Comparison of ENCODE assay signal across 16 cellular contexts in genomic region chr1:4068076-4068475, GRCh38.
A peak's percentile ranks its signal among the peaks of the same experiment; 100 is the strongest.
DNase-seq lines count a peak whose midpoint lies in the region; ATAC-seq, FAIRE-seq and TF ChIP-seq lines count a peak whose summit lies in the region.
"Had no signal": no experiment of that assay in that cellular context is flagged by ENCODE, and none has a peak within 500 bp of the region (broad histone marks: within the 10 kb centered on the region; RNA-seq: fewer than 3 reads in every experiment).

No MANE protein-coding gene starts in this region.

- in situ Hi-C loops in HepG2 (cut with HindIII; ENCODE audit: extremely low pct_ligation_motif_present, low pct_unique_long_range_greater_than_20kb), result loop anchor here (25.0 kb wide), 1 partner anchor 156 kb away; the partner anchor contains the start of gene C1orf174

- H3K4me3 ChIP-seq in H1 (ENCODE audit: extremely low read depth in 1 of 4, insufficient read depth in 2 of 4, low read depth in 3 of 4, low read length in 4 of 4), result no peak overlapping the region
- no peak overlapping the region for H3K4me3 ChIP-seq in HepG2 (replicated peaks in 1 of 3; ENCODE audit: insufficient read depth in 1 of 3, low read depth in 2 of 3, low read length in 3 of 3)
- H3K4me3 ChIP-seq in sigmoid colon, result no peak overlapping the region
- H3K4me3 ChIP-seq: GM23248 had no signal

- H2BK12ac ChIP-seq in H1 (ENCODE audit: low read depth, low read length), result peak overlapping the region; percentile 94; the same call in 1 of the 2 replicates

- peak overlapping the region; percentile 44 for H4K91ac ChIP-seq in H1 (replicated peaks; ENCODE audit: insufficient read length, low read length)

- no peak overlapping the region for H3K56ac ChIP-seq in H1 (replicated peaks; ENCODE audit: insufficient read length, low read depth, low read length)

- H4K8ac ChIP-seq in H1 (ENCODE audit: extremely low read depth, insufficient read depth, low read length), result no peak overlapping the region

- no peaks in the 10 kb centered on the region for H3K36me3 ChIP-seq in H1 (ENCODE audit: control insufficient read depth in 2 of 4, insufficient read depth in 4 of 4, low read length in 3 of 4)
- H3K36me3 ChIP-seq in HepG2 (replicated peaks in 1 of 2; ENCODE audit: control insufficient read depth in 1 of 2, insufficient read depth in 2 of 2, low read length in 2 of 2), result no peaks in the 10 kb centered on the region
- no peaks in the 10 kb centered on the region for H3K36me3 ChIP-seq in sigmoid colon

- H3K4me1 ChIP-seq in H1 (replicated peaks in 1 of 4; ENCODE audit: control insufficient read depth in 3 of 4, insufficient read depth in 4 of 4, low read length in 3 of 4) (peaks cover 4 to 31% (median 13%) of the 10 kb centered on the region in 4 experiments), HepG2 (ENCODE audit: insufficient read depth, low read length) (no peaks in the 10 kb centered on the region), sigmoid colon (no peaks in the 10 kb centered on the region)

- 0 out of 2 replicates have a peak overlapping the region, but pooled peaks have one; percentile 32 for H3K18ac ChIP-seq in H1 (ENCODE audit: extremely low read depth, low read length)

- no peak overlapping the region for H3K14ac ChIP-seq in H1 (ENCODE audit: insufficient read length)

- no peaks in the 10 kb centered on the region for H3K79me2 ChIP-seq in H1 (ENCODE audit: control insufficient read depth in 1 of 2, insufficient read depth in 2 of 2, low read length in 2 of 2)
- no peaks in the 10 kb centered on the region for H3K79me2 ChIP-seq in HepG2 (ENCODE audit: insufficient read depth, low read length)

- H3K27me3 ChIP-seq in H1 (replicated peaks in 1 of 4; ENCODE audit: control insufficient read depth in 3 of 4, extremely low read depth in 1 of 4, insufficient read depth in 3 of 4, low read length in 3 of 4) (peaks cover 0 to 4% (median under 1%) of the 10 kb centered on the region in 4 experiments; a peak in 3 of 7 replicates), HepG2 (ENCODE audit: control insufficient read depth in 1 of 2, insufficient read depth in 2 of 2, low read length in 2 of 2) (peaks cover 2 to 12% of the 10 kb centered on the region in 2 experiments; a peak in 4 of 5 replicates), sigmoid colon (peaks cover 0 to 24% (median 0%) of the 10 kb centered on the region in 3 donors)

- peaks cover 23% of the 10 kb centered on the region; the same call in 1 of the 2 replicates for H3K23me2 ChIP-seq in H1 (ENCODE audit: low read depth, low read length)

- ATAC-seq in HepG2, result no peak
- ATAC-seq in HG03432 (IDR thresholded peaks at IDR 0.05; ENCODE audit: unreplicated experiment), result no peak
- ATAC-seq: HCT116 had no signal

- POLR2A ChIA-PET in H1 (lab: Charles Lee; ENCODE audit: partially characterized antibody), result no interaction called here
- POLR2A ChIA-PET in HepG2 (lab: Yijun Ruan, JAX), result no interaction called here

- peak overlapping the region; percentile 65; the same call in 1 of the 2 replicates for H2AK5ac ChIP-seq in H1 (ENCODE audit: low read depth, low read length)

- H3K9me3 ChIP-seq in H1 (ENCODE audit: insufficient read depth in 2 of 2, low read depth in 1 of 2, low read length in 1 of 2) (0 out of 4 replicates have a peak, but pooled peaks cover 0 to 12% of the 10 kb centered on the region in 2 experiments), HepG2 (ENCODE audit: low read length) (peaks cover 22% of the 10 kb centered on the region), sigmoid colon (no peaks in the 10 kb centered on the region)

- DNase-seq in H1 (ENCODE audit: low read depth in 1 of 2, low spot score in 2 of 2), result no peak
- DNase-seq in HepG2 (ENCODE audit: low spot score), result no peak
- peak; percentile 58 for DNase-seq in sigmoid colon
- DNase-seq in HPDE6-E6E7 (ENCODE audit: extremely low spot score), result no peak
- DNase-seq in activated gamma-delta T cell (lab: John Stamatoyannopoulos, UW), result no peak
- DNase-seq: C1 segment of cervical spinal cord; Calu3; CD4-positive, alpha-beta memory T cell; DMS53; DMS79 treated with DMSO at 0.1 percent for 48 hours; GF-D8; GM23248; H9 had no signal

- H3K27ac ChIP-seq in H1 (ENCODE audit: low read depth, low read length) (no peak overlapping the region), HepG2 (ENCODE audit: extremely low read length, insufficient read depth, low read length) (no peak overlapping the region), sigmoid colon (no peak overlapping the region)
- H3K27ac ChIP-seq: GM23248 had no signal

- H3K4ac ChIP-seq in H1 (replicated peaks; ENCODE audit: insufficient read length, low read depth, low read length), result no peak overlapping the region

- H2AFZ ChIP-seq in H1 (ENCODE audit: low read length) (no peak overlapping the region), HepG2 (ENCODE audit: low read length) (no peak overlapping the region)
- H2AFZ ChIP-seq: GM23248 had no signal

- TF ChIP-seq CTCF in H1 (IDR thresholded peaks at IDR 0.05; ENCODE audit: control extremely low read depth in 1 of 3, insufficient read depth in 1 of 3, low read depth in 1 of 3, low read length in 3 of 3), result no peak
- no peak for TF ChIP-seq CTCF in HepG2 (CRISPR knock-in tag; IDR thresholded peaks at IDR 0.05)
- TF ChIP-seq CTCF in sigmoid colon (IDR thresholded peaks at IDR 0.05), result no peak

- CTCF ChIA-PET in H1 (lab: Charles Lee; ENCODE audit: partially characterized antibody) (interaction anchor here (1.4 kb wide), 1 partner anchor 13 kb away, joined by 3 read pairs; no protein-coding TSS in a partner anchor), HepG2 (lab: Yijun Ruan, JAX; ENCODE audit: low intra/inter-chr PET ratio, low total read pairs) (no interaction called here)

- H4K5ac ChIP-seq in H1 (ENCODE audit: insufficient read length, low read depth, low read length), result no peak overlapping the region

- H3K9ac ChIP-seq in H1 (replicated peaks in 1 of 4; ENCODE audit: extremely low read depth in 1 of 4, low read depth in 3 of 4, low read length in 3 of 4) (no peak overlapping the region), HepG2 (ENCODE audit: insufficient read depth, low read depth, low read length) (no peak overlapping the region)
- H3K9ac ChIP-seq: GM23248 had no signal

- TF ChIP-seq EP300 in H1 (IDR thresholded peaks at IDR 0.05; ENCODE audit: borderline replicate concordance in 1 of 2, low read depth in 2 of 2, low read length in 2 of 2) (no peak), HepG2 (IDR thresholded peaks at IDR 0.05; ENCODE audit: low read depth in 2 of 2, low read length in 2 of 2) (no peak), HepG2 (CRISPR knock-in tag; IDR thresholded peaks at IDR 0.05; ENCODE audit: borderline replicate concordance) (no peak), sigmoid colon (IDR thresholded peaks at IDR 0.05) (no peak)

- no peaks in the 10 kb centered on the region for H3K79me1 ChIP-seq in H1 (ENCODE audit: low read depth, low read length)

- H3K23ac ChIP-seq in H1 (ENCODE audit: insufficient read length), result no peak overlapping the region

- peak overlapping the region; percentile 9 for H2BK15ac ChIP-seq in H1 (ENCODE audit: low read length)

- TF ChIP-seq RAD21 in H1 (IDR thresholded peaks at IDR 0.05 in 1 of 2, conservative IDR thresholded peaks at IDR 0.05 in 1 of 2; ENCODE audit: low read depth in 2 of 2, low read length in 2 of 2) (no peak), HepG2 (CRISPR knock-in tag; IDR thresholded peaks at IDR 0.05) (no peak)

- no peak for FAIRE-seq in H1 (lab: Jason Lieb, UNC)
- no peak for FAIRE-seq in HepG2 (lab: Jason Lieb, UNC)
- FAIRE-seq: GM12892 had no signal

- TF ChIP-seq POLR2A in H1 (IDR thresholded peaks at IDR 0.05; ENCODE audit: control extremely low read depth in 1 of 2, low read depth in 2 of 2, low read length in 2 of 2), result no peak
- no peak for TF ChIP-seq POLR2A in HepG2 (IDR thresholded peaks at IDR 0.05; ENCODE audit: insufficient read depth in 1 of 2, low read depth in 2 of 2, low read length in 2 of 2)
- TF ChIP-seq POLR2A in sigmoid colon (IDR thresholded peaks at IDR 0.05), result no peak

- no peak overlapping the region for H2BK120ac ChIP-seq in H1 (replicated peaks; ENCODE audit: low read depth, low read length)

- H3K4me2 ChIP-seq in H1 (ENCODE audit: insufficient read depth in 1 of 2, low read depth in 2 of 2, low read length in 2 of 2) (no peak overlapping the region), HepG2 (ENCODE audit: low read depth, low read length) (no peak overlapping the region)

- H2BK5ac ChIP-seq in H1 (ENCODE audit: low read depth, low read length), result 0 out of 2 replicates have a peak overlapping the region, but pooled peaks have one; percentile 28

- intact Hi-C loops in HepG2 (cut with micrococcal nuclease; ENCODE audit: unreplicated experiment) (no loop called here), sigmoid colon (cut with DNase I) (no loop called here)

- H2BK20ac ChIP-seq in H1 (ENCODE audit: low read length), result peak overlapping the region; percentile 67; the same call in 1 of the 2 replicates

- no TSS peak for BruUV-seq in HepG2 (replicated peaks; lab: Mats Ljungman, UMichigan)

- WGBS in H1 (ENCODE audit: extremely low coverage in 1 of 2, insufficient coverage in 1 of 2, insufficient read length in 1 of 2, insufficient replicate concordance in 2 of 2, low coverage in 1 of 2, low lambda C conversion rate in 2 of 2, missing lambda C conversion rate in 1 of 2), 2 experiments, result 79% methylated on average over 8 of the region's 8 CpGs; no CpG with 5 or more reads in 1 of the 2 experiments
- 9% methylated on average over 5 of the region's 8 CpGs for WGBS in HepG2 (ENCODE audit: low lambda C conversion rate)
- 72 to 77% methylated on average over 8 of the region's 8 CpGs for WGBS in sigmoid colon, 2 donors

- peaks cover 0 to 2% of the 10 kb centered on the region in 2 experiments for H4K20me1 ChIP-seq in H1 (replicated peaks in 1 of 2; ENCODE audit: control insufficient read depth in 1 of 2, insufficient read depth in 2 of 2, low read length in 2 of 2)
- no peaks in the 10 kb centered on the region for H4K20me1 ChIP-seq in HepG2 (ENCODE audit: insufficient read depth, low read length)

TF ChIP-seq in H1, 55 proteins besides CTCF, POLR2A, EP300 and RAD21 (continues in another document):
- TF ChIP-seq POLR2AphosphoS5 (IDR thresholded peaks at IDR 0.05; ENCODE audit: low read depth, low read length) (no peak), GTF2F1 (IDR thresholded peaks at IDR 0.05; ENCODE audit: borderline replicate concordance, low read depth, low read length) (no peak), NANOG (IDR thresholded peaks at IDR 0.05; ENCODE audit: insufficient read depth, low read depth, low read length, poor library complexity, severe bottlenecking) (no peak)

TF ChIP-seq in HepG2, 621 proteins besides CTCF, POLR2A, EP300 and RAD21:
- TF ChIP-seq NRL (CRISPR knock-in tag; IDR thresholded peaks at IDR 0.05; ENCODE audit: borderline replicate concordance), result no peak
- 0 out of 2 replicates have a peak, but pooled peaks have one; percentile 3 for TF ChIP-seq GABPA (IDR thresholded peaks at IDR 0.05; ENCODE audit: low read depth, low read length)
- no peak for TF ChIP-seq GABPA (CRISPR knock-in tag; IDR thresholded peaks at IDR 0.05; ENCODE audit: low read depth)
